1 cellular context compared by ENCODE assay signal in genomic region chr15:40958146-40958545, GRCh38.
TF ChIP-seq lines count a peak whose summit lies in the region.

No MANE protein-coding gene starts in this region.

TF ChIP-seq in K562, 482 proteins besides CTCF, POLR2A, EP300 and RAD21:
- TF ChIP-seq, protein P1, sequence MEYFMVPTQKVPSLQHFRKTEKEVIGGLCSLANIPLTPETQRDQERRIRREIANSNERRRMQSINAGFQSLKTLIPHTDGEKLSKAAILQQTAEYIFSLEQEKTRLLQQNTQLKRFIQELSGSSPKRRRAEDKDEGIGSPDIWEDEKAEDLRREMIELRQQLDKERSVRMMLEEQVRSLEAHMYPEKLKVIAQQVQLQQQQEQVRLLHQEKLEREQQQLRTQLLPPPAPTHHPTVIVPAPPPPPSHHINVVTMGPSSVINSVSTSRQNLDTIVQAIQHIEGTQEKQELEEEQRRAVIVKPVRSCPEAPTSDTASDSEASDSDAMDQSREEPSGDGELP (CRISPR knock-in tag; IDR thresholded peaks at IDR 0.05; ENCODE audit: borderline replicate concordance) = 0 out of 2 replicates have a peak, but pooled peaks have one; percentile 0
- TF ChIP-seq PTBP1 (IDR thresholded peaks at IDR 0.05; ENCODE audit: low read depth, low read length) = no peak
- TF ChIP-seq KDM5B (IDR thresholded peaks at IDR 0.05; ENCODE audit: insufficient replicate concordance, low read depth, low read length) = peak; percentile 29
